In genomic region chr19:44822177-44822576, GRCh38 we compare ENCODE assay signal across 20 cellular contexts. TPM values are rescaled to one million over a fixed set of nuclear protein-coding genes. Genes with fewer than 3 reads are reported as not detected.
"Had no signal": no experiment of that assay in that cellular context is flagged by ENCODE, and none has a peak within 500 bp of the region (broad histone marks: within the 10 kb centered on the region; RNA-seq: fewer than 3 reads in every experiment).

No MANE protein-coding gene starts in this region.

- H3K4me3 Mint-ChIP-seq: activated naive CD8-positive, alpha-beta T cell treated with anti-CD3 and anti-CD28 coated beads, Interleukin-2, amount 10 ng/mL, durations not matched to agents 7 days and 5 days; naive thymus-derived CD4-positive, alpha-beta T cell had no signal

- ATAC-seq: naive thymus-derived CD4-positive, alpha-beta T cell had no signal

- H3K79me2 ChIP-seq: hepatocyte had no signal

- H3K36me3 Mint-ChIP-seq: activated naive CD8-positive, alpha-beta T cell treated with anti-CD3 and anti-CD28 coated beads, Interleukin-2, amount 10 ng/mL, durations not matched to agents 7 days and 5 days; naive thymus-derived CD4-positive, alpha-beta T cell had no signal

- H2AFZ ChIP-seq: hepatocyte had no signal

- H3K4me3 ChIP-seq: hepatocyte, lung, stomach had no signal

- H3K9me3 Mint-ChIP-seq: activated naive CD8-positive, alpha-beta T cell treated with anti-CD3 and anti-CD28 coated beads, Interleukin-2, amount 10 ng/mL, durations not matched to agents 7 days and 5 days; naive thymus-derived CD4-positive, alpha-beta T cell had no signal

- H3K27ac Mint-ChIP-seq: activated naive CD8-positive, alpha-beta T cell treated with anti-CD3 and anti-CD28 coated beads, Interleukin-2, amount 10 ng/mL, durations not matched to agents 7 days and 5 days had no signal

- DNase-seq: activated CD4-positive, alpha-beta T cell treated with anti-CD3 and anti-CD28 coated beads for 1 hour; activated CD4-positive, alpha-beta T cell treated with anti-CD3 and anti-CD28 coated beads, Interleukin-2, amount 50 U/mL, for 48 hours; activated gamma-delta T cell; activated naive CD8-positive, alpha-beta T cell treated with anti-CD3 and anti-CD28 coated beads, Interleukin-2, amount 10 ng/mL, durations not matched to agents 7 days and 5 days; activated T-cell treated with anti-CD3 and anti-CD28 coated beads, Interleukin-2, amount 50 U/mL, for 48 hours; anterior cingulate cortex; effector CD4-positive, alpha-beta T cell; naive thymus-derived CD4-positive, alpha-beta T cell; small intestine; stomach; SW 1271 had no signal

- H3K27ac ChIP-seq: hepatocyte had no signal

- H3K4me2 ChIP-seq: hepatocyte had no signal

- FAIRE-seq: bronchial epithelial cell, colon, endothelial cell of umbilical vein, frontal cortex, small intestine had no signal

- H3K9me3 ChIP-seq: stomach had no signal

- H3K4me1 Mint-ChIP-seq: activated naive CD8-positive, alpha-beta T cell treated with anti-CD3 and anti-CD28 coated beads, Interleukin-2, amount 10 ng/mL, durations not matched to agents 7 days and 5 days; naive thymus-derived CD4-positive, alpha-beta T cell had no signal

RNA-seq across cellular contexts. Expression of gene BCAM, which starts 13.3 kb away (rescaled TPM):
- total RNA-seq: activated naive CD8-positive, alpha-beta T cell treated with anti-CD3 and anti-CD28 coated beads, Interleukin-2, amount 10 ng/mL, durations not matched to agents 7 days and 5 days; mononuclear cell had no signal
- polyA plus RNA-seq: naive thymus-derived CD4-positive, alpha-beta T cell had no signal

RNA-seq across cellular contexts. Expression of gene CBLC, which starts 44.5 kb away (rescaled TPM):
- total RNA-seq: activated naive CD8-positive, alpha-beta T cell treated with anti-CD3 and anti-CD28 coated beads, Interleukin-2, amount 10 ng/mL, durations not matched to agents 7 days and 5 days; endothelial cell of umbilical vein; frontal cortex; mononuclear cell; naive thymus-derived CD4-positive, alpha-beta T cell; osteocyte had no signal
- polyA plus RNA-seq: fibroblast of lung; naive thymus-derived CD4-positive, alpha-beta T cell had no signal
